In genomic region chr20:43749734-43750294, GRCh38 we compare ENCODE assay signal across 8 cellular contexts. TPM values are rescaled to one million over a fixed set of nuclear protein-coding genes. Genes with fewer than 3 reads are reported as not detected.
DNase-seq lines count a peak whose midpoint lies in the region; ATAC-seq and TF ChIP-seq lines count a peak whose summit lies in the region.

No MANE protein-coding gene starts in this region.

- H3K4me1 Mint-ChIP-seq in CD14-positive monocyte (peaks cover 71% of the 10 kb centered on the region), neural progenitor cell (peaks cover 10% of the 10 kb centered on the region)
- H3K4me1 Mint-ChIP-seq in activated T-helper 1 cell treated with anti-CD3 and anti-CD28 coated beads, Interleukin-12 subunit alpha, Interleukin-12 subunit beta, Interleukin-2, Interleukin-4 antibody, amounts not matched to agents 30 ng/mL and 10 ng/mL and 1 ng/mL, durations not matched to agents 14 hours and 24 hours and 36 hours (ENCODE audit: low read depth) = peaks cover 43% of the 10 kb centered on the region

- WGBS in suprapubic skin = 9% methylated on average over 21 of the region's 23 CpGs

- H3K27ac ChIP-seq in PC-9 = no peak overlapping the region
- H3K27ac ChIP-seq in neural progenitor cell = no peak overlapping the region
- no peak overlapping the region for H3K27ac ChIP-seq in suprapubic skin

- H3K4me1 ChIP-seq in PC-9 (replicated peaks; ENCODE audit: insufficient read depth) (peaks cover 62% of the 10 kb centered on the region), neural progenitor cell (no peaks in the 10 kb centered on the region), suprapubic skin (peaks cover 12% of the 10 kb centered on the region)

- CTCF ChIA-PET in PC-9 (lab: Charles Lee) = interaction anchor here (0.6 to 1.7 kb wide), 7 partner anchors 93 to 438 kb away, joined by 3 to 10 read pairs (median 3); no protein-coding TSS in a partner anchor

- no peak for ATAC-seq in HG02642 (IDR thresholded peaks at IDR 0.05; ENCODE audit: poor library complexity, unreplicated experiment)

- BruUV-seq in PC-9 (replicated peaks; lab: Mats Ljungman, UMichigan) = no TSS peak

- peak; percentile 99 for TF ChIP-seq CTCF in CD14-positive monocyte (IDR thresholded peaks at IDR 0.05)
- TF ChIP-seq CTCF in PC-9 (conservative IDR thresholded peaks at IDR 0.05) = peak; percentile 100
- TF ChIP-seq CTCF in fibroblast of pulmonary artery (IDR thresholded peaks at IDR 0.05; ENCODE audit: low read length, missing control alignments) = peak; percentile 82
- peak; percentile 99 for TF ChIP-seq CTCF in neural progenitor cell (IDR thresholded peaks at IDR 0.05)
- TF ChIP-seq CTCF in suprapubic skin (IDR thresholded peaks at IDR 0.05) = peak; percentile 95 to 99

- H4K20me1 ChIP-seq in PC-9 (ENCODE audit: insufficient read depth) = no peaks in the 10 kb centered on the region
- H4K20me1 ChIP-seq in neural progenitor cell (ENCODE audit: low read depth) = no peaks in the 10 kb centered on the region

- peak; percentile 70 for DNase-seq in CD14-positive monocyte (ENCODE audit: low spot score)
- peak; percentile 49 for DNase-seq in HCEC 1CT
- DNase-seq in PC-9 = peak in 1 of 2 experiments; percentile 87
- DNase-seq in activated T-helper 1 cell treated with anti-CD3 and anti-CD28 coated beads, Interleukin-12 subunit alpha, Interleukin-12 subunit beta, Interleukin-2, Interleukin-4 antibody, amounts not matched to agents 30 ng/mL and 10 ng/mL and 1 ng/mL, durations not matched to agents 14 hours and 24 hours and 36 hours (ENCODE audit: low spot score) = peak; percentile 75
- peak; percentile 55 for DNase-seq in fibroblast of pulmonary artery (ENCODE audit: low read depth)
- peak; percentile 82 for DNase-seq in neural progenitor cell (ENCODE audit: low spot score)
- peak; percentile 72 to 82 for DNase-seq in suprapubic skin (ENCODE audit: low spot score in 2 of 2)

- peaks cover 8 to 29% (median 16%) of the 10 kb centered on the region in 7 donors for H3K9me3 Mint-ChIP-seq in CD14-positive monocyte
- peaks cover 12% of the 10 kb centered on the region for H3K9me3 Mint-ChIP-seq in activated T-helper 1 cell treated with anti-CD3 and anti-CD28 coated beads, Interleukin-12 subunit alpha, Interleukin-12 subunit beta, Interleukin-2, Interleukin-4 antibody, amounts not matched to agents 30 ng/mL and 10 ng/mL and 1 ng/mL, durations not matched to agents 14 hours and 24 hours and 36 hours
- peaks cover 6% of the 10 kb centered on the region for H3K9me3 Mint-ChIP-seq in neural progenitor cell

- POLR2A ChIA-PET in PC-9 (lab: Charles Lee; ENCODE audit: unreplicated experiment) = interaction anchor here (0.7 kb wide), 2 partner anchors 14 to 1389 kb away, joined by 3 to 6 read pairs; no protein-coding TSS in a partner anchor

- H3K4me2 ChIP-seq in PC-9 (peak overlapping the region; percentile 64), neural progenitor cell (no peak overlapping the region)

- H3K27me3 Mint-ChIP-seq in CD14-positive monocyte (ENCODE audit: low read depth in 3 of 3) (peaks cover 24 to 46% (median 36%) of the 10 kb centered on the region in 3 donors), neural progenitor cell (ENCODE audit: insufficient read depth, low read depth) (peaks cover 7% of the 10 kb centered on the region)
- no peaks in the 10 kb centered on the region for H3K27me3 Mint-ChIP-seq in activated T-helper 1 cell treated with anti-CD3 and anti-CD28 coated beads, Interleukin-12 subunit alpha, Interleukin-12 subunit beta, Interleukin-2, Interleukin-4 antibody, amounts not matched to agents 30 ng/mL and 10 ng/mL and 1 ng/mL, durations not matched to agents 14 hours and 24 hours and 36 hours (ENCODE audit: insufficient read depth)

- H3K27me3 ChIP-seq in PC-9 (ENCODE audit: insufficient read depth, low read depth) = no peaks in the 10 kb centered on the region
- H3K27me3 ChIP-seq in neural progenitor cell = no peaks in the 10 kb centered on the region
- peaks cover 25% of the 10 kb centered on the region for H3K27me3 ChIP-seq in suprapubic skin

- H3F3A ChIP-seq in PC-9 (ENCODE audit: insufficient read depth, low read depth) (peaks cover 37% of the 10 kb centered on the region; the same call in 1 of the 2 replicates), neural progenitor cell (ENCODE audit: low read depth) (no peaks in the 10 kb centered on the region)

- H3K36me3 Mint-ChIP-seq in CD14-positive monocyte (peaks cover 11 to 13% of the 10 kb centered on the region in 2 donors), neural progenitor cell (no peaks in the 10 kb centered on the region)
- H3K36me3 Mint-ChIP-seq in activated T-helper 1 cell treated with anti-CD3 and anti-CD28 coated beads, Interleukin-12 subunit alpha, Interleukin-12 subunit beta, Interleukin-2, Interleukin-4 antibody, amounts not matched to agents 30 ng/mL and 10 ng/mL and 1 ng/mL, durations not matched to agents 14 hours and 24 hours and 36 hours (ENCODE audit: low read depth) = peaks cover 10% of the 10 kb centered on the region

- H3K27ac Mint-ChIP-seq in CD14-positive monocyte = peak overlapping the region in 1 of 7 donors; percentile 18
- H3K27ac Mint-ChIP-seq in activated T-helper 1 cell treated with anti-CD3 and anti-CD28 coated beads, Interleukin-12 subunit alpha, Interleukin-12 subunit beta, Interleukin-2, Interleukin-4 antibody, amounts not matched to agents 30 ng/mL and 10 ng/mL and 1 ng/mL, durations not matched to agents 14 hours and 24 hours and 36 hours = peak overlapping the region; percentile 87
- no peak overlapping the region for H3K27ac Mint-ChIP-seq in neural progenitor cell

- peak overlapping the region; percentile 13; the same call in 1 of the 2 replicates for H3K4me3 ChIP-seq in PC-9
- no peak overlapping the region for H3K4me3 ChIP-seq in fibroblast of pulmonary artery (replicated peaks; ENCODE audit: low read depth, low read length)
- H3K4me3 ChIP-seq in neural progenitor cell = no peak overlapping the region
- H3K4me3 ChIP-seq in suprapubic skin = no peak overlapping the region

- TF ChIP-seq POLR2A in suprapubic skin (IDR thresholded peaks at IDR 0.05) = no peak

- H3K79me2 ChIP-seq in PC-9 (ENCODE audit: low read depth) = no peaks in the 10 kb centered on the region
- no peaks in the 10 kb centered on the region for H3K79me2 ChIP-seq in neural progenitor cell (ENCODE audit: low read depth)

- TF ChIP-seq EP300 in suprapubic skin (IDR thresholded peaks at IDR 0.05) = no peak

- H3K9me3 ChIP-seq in PC-9 (ENCODE audit: insufficient read depth, low read depth) = no peaks in the 10 kb centered on the region
- no peaks in the 10 kb centered on the region for H3K9me3 ChIP-seq in neural progenitor cell (ENCODE audit: low read depth)
- no peaks in the 10 kb centered on the region for H3K9me3 ChIP-seq in suprapubic skin

- H3K9ac ChIP-seq in neural progenitor cell = no peak overlapping the region

- H3K36me3 ChIP-seq in PC-9 (ENCODE audit: low read depth) (no peaks in the 10 kb centered on the region), neural progenitor cell (no peaks in the 10 kb centered on the region), suprapubic skin (no peaks in the 10 kb centered on the region)

- no peaks in the 10 kb centered on the region for H3K9me2 ChIP-seq in PC-9 (ENCODE audit: insufficient read depth)

- intact Hi-C loops in CD14-positive monocyte (cut with micrococcal nuclease) (loop anchor here (2.0 to 5.0 kb wide), 2 partner anchors 192 to 331 kb away; no protein-coding TSS in a partner anchor), PC-9 (cut with micrococcal nuclease; ENCODE audit: unreplicated experiment) (loop anchor here (1.0 to 2.0 kb wide), 2 partner anchors 330 to 637 kb away; no protein-coding TSS in a partner anchor)
- intact Hi-C loops in activated T-helper 1 cell treated with anti-CD3 and anti-CD28 coated beads, Interleukin-12 subunit alpha, Interleukin-12 subunit beta, Interleukin-2, Interleukin-4 antibody, amounts not matched to agents 30 ng/mL and 10 ng/mL and 1 ng/mL, durations not matched to agents 14 hours and 24 hours and 36 hours (cut with micrococcal nuclease) = loop anchor here (1.0 to 2.0 kb wide), 5 partner anchors 159 to 449 kb away; partner anchors contain the start of gene IFT52

- H3K4me3 Mint-ChIP-seq in CD14-positive monocyte = peak overlapping the region in 1 of 2 donors; percentile 57
- no peak overlapping the region for H3K4me3 Mint-ChIP-seq in activated T-helper 1 cell treated with anti-CD3 and anti-CD28 coated beads, Interleukin-12 subunit alpha, Interleukin-12 subunit beta, Interleukin-2, Interleukin-4 antibody, amounts not matched to agents 30 ng/mL and 10 ng/mL and 1 ng/mL, durations not matched to agents 14 hours and 24 hours and 36 hours
- peak overlapping the region; percentile 23 for H3K4me3 Mint-ChIP-seq in neural progenitor cell

- H2AFZ ChIP-seq in PC-9 (no peak overlapping the region; the same call in 1 of the 2 replicates), neural progenitor cell (replicated peaks) (peak overlapping the region; percentile 92)

RNA-seq across cellular contexts. Expression of gene GTSF1L, which starts 23.0 kb away (rescaled TPM):
- polyA plus RNA-seq in CD14-positive monocyte = not detected
- total RNA-seq in PC-9 (2021) = not detected in 2 replicates
- 0.39 TPM in 1 of 2 replicates, not detected in the other for total RNA-seq in activated T-helper 1 cell treated with anti-CD3 and anti-CD28 coated beads, Interleukin-12 subunit alpha, Interleukin-12 subunit beta, Interleukin-2, Interleukin-4 antibody, amounts not matched to agents 30 ng/mL and 10 ng/mL and 1 ng/mL, durations not matched to agents 14 hours and 24 hours and 36 hours
- not detected in 2 replicates for total RNA-seq in neural progenitor cell (ENCODE audit: low replicate concordance)
- not detected for total RNA-seq in suprapubic skin
